In the genomic region with DNA sequence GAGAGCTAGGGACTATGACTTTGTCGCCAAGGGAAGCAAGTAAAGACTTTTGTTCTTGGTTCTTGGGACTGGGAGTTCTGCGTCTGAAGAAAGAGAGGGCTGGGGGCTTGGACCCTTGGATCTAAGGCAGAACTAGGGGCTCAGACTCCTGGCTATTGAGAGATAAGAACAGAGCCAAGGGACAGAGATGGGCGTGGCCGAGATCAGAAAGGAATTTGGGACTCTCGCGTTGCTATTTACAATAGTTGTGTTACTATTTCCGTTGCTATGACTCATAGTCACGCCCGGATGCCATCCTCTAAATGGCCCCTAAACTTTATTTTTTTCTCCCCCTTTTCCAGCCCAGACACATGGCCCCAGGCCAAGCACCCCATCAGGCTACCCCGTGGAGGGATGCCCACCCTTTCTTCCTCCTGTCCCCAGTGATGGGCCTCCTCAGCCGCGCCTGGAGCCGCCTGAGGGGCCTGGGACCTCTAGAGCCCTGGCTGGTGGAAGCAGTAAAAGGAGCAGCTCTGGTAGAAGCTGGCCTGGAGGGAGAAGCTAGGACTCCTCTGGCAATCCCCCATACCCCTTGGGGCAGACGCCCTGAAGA, we compare ENCODE assay signal across 1 cellular context.
TF ChIP-seq lines count a peak whose summit lies in the region.

No MANE protein-coding gene starts in this region.

TF ChIP-seq in K562, 482 proteins besides CTCF, POLR2A, EP300 and RAD21 (continues in another document):
- TF ChIP-seq SRF (CRISPR knock-in tag; IDR thresholded peaks at IDR 0.05) (no peak), ZNF133 (CRISPR knock-in tag; IDR thresholded peaks at IDR 0.05) (no peak), NFXL1 (CRISPR knock-in tag; IDR thresholded peaks at IDR 0.05) (no peak), SIN3A (IDR thresholded peaks at IDR 0.05; ENCODE audit: borderline replicate concordance in 2 of 2, control insufficient read depth in 1 of 2, low read depth in 2 of 2, low read length in 2 of 2) (no peak), ZNF197 (CRISPR knock-in tag; IDR thresholded peaks at IDR 0.05; ENCODE audit: low read depth) (no peak), EHMT2 (IDR thresholded peaks at IDR 0.05) (no peak), PML (IDR thresholded peaks at IDR 0.05; ENCODE audit: low read length) (no peak), MAFF (IDR thresholded peaks at IDR 0.05; ENCODE audit: low read length) (0 out of 2 replicates have a peak, but pooled peaks have one; percentile 4), GATAD2B (IDR thresholded peaks at IDR 0.05; ENCODE audit: borderline replicate concordance) (no peak; the same call in 1 of the 2 replicates), ATF1 (CRISPR knock-in tag; IDR thresholded peaks at IDR 0.05) (no peak), ATF1 (tag; IDR thresholded peaks at IDR 0.05) (no peak), SRSF7 (optimal IDR thresholded peaks at IDR 0.05; ENCODE audit: low read depth, low read length) (no peak), SNIP1 (IDR thresholded peaks at IDR 0.05; ENCODE audit: low read depth) (no peak), THRAP3 (IDR thresholded peaks at IDR 0.05; ENCODE audit: borderline replicate concordance) (no peak), ZKSCAN8 (CRISPR knock-in tag; IDR thresholded peaks at IDR 0.05) (0 out of 2 replicates have a peak, but pooled peaks have one; percentile 5), ZNF24 (IDR thresholded peaks at IDR 0.05) (no peak), NR2F6 (CRISPR knock-in tag; IDR thresholded peaks at IDR 0.05) (0 out of 2 replicates have a peak, but pooled peaks have one; percentile 9), EP400 (IDR thresholded peaks at IDR 0.05) (no peak), FOXK1 (CRISPR knock-in tag; IDR thresholded peaks at IDR 0.05; ENCODE audit: borderline replicate concordance) (no peak), PTBP1 (IDR thresholded peaks at IDR 0.05; ENCODE audit: low read depth, low read length) (no peak), POLR2G (IDR thresholded peaks at IDR 0.05; ENCODE audit: low read depth, low read length) (no peak), HDAC3 (IDR thresholded peaks at IDR 0.05; ENCODE audit: borderline replicate concordance, partially characterized antibody) (no peak), NFE2 (IDR thresholded peaks at IDR 0.05; ENCODE audit: low read depth) (no peak), TRIM24 (IDR thresholded peaks at IDR 0.05) (no peak), MIER1 (IDR thresholded peaks at IDR 0.05; ENCODE audit: low read depth) (0 out of 2 replicates have a peak, but pooled peaks have one; percentile 19), OTX1 (CRISPR knock-in tag; IDR thresholded peaks at IDR 0.05) (no peak), NEUROD1 (IDR thresholded peaks at IDR 0.05; ENCODE audit: borderline replicate concordance, low read depth, low read length, partially characterized antibody) (peak; percentile 67)
- TF ChIP-seq, protein P1, sequence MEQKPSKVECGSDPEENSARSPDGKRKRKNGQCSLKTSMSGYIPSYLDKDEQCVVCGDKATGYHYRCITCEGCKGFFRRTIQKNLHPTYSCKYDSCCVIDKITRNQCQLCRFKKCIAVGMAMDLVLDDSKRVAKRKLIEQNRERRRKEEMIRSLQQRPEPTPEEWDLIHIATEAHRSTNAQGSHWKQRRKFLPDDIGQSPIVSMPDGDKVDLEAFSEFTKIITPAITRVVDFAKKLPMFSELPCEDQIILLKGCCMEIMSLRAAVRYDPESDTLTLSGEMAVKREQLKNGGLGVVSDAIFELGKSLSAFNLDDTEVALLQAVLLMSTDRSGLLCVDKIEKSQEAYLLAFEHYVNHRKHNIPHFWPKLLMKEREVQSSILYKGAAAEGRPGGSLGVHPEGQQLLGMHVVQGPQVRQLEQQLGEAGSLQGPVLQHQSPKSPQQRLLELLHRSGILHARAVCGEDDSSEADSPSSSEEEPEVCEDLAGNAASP (IDR thresholded peaks at IDR 0.05): no peak
- TF ChIP-seq, protein P2, sequence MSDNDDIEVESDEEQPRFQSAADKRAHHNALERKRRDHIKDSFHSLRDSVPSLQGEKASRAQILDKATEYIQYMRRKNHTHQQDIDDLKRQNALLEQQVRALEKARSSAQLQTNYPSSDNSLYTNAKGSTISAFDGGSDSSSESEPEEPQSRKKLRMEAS (CRISPR knock-in tag; IDR thresholded peaks at IDR 0.05): no peak
- TF ChIP-seq, protein P3, sequence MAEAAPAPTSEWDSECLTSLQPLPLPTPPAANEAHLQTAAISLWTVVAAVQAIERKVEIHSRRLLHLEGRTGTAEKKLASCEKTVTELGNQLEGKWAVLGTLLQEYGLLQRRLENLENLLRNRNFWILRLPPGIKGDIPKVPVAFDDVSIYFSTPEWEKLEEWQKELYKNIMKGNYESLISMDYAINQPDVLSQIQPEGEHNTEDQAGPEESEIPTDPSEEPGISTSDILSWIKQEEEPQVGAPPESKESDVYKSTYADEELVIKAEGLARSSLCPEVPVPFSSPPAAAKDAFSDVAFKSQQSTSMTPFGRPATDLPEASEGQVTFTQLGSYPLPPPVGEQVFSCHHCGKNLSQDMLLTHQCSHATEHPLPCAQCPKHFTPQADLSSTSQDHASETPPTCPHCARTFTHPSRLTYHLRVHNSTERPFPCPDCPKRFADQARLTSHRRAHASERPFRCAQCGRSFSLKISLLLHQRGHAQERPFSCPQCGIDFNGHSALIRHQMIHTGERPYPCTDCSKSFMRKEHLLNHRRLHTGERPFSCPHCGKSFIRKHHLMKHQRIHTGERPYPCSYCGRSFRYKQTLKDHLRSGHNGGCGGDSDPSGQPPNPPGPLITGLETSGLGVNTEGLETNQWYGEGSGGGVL (CRISPR knock-in tag; IDR thresholded peaks at IDR 0.05): no peak
- TF ChIP-seq, protein P4, sequence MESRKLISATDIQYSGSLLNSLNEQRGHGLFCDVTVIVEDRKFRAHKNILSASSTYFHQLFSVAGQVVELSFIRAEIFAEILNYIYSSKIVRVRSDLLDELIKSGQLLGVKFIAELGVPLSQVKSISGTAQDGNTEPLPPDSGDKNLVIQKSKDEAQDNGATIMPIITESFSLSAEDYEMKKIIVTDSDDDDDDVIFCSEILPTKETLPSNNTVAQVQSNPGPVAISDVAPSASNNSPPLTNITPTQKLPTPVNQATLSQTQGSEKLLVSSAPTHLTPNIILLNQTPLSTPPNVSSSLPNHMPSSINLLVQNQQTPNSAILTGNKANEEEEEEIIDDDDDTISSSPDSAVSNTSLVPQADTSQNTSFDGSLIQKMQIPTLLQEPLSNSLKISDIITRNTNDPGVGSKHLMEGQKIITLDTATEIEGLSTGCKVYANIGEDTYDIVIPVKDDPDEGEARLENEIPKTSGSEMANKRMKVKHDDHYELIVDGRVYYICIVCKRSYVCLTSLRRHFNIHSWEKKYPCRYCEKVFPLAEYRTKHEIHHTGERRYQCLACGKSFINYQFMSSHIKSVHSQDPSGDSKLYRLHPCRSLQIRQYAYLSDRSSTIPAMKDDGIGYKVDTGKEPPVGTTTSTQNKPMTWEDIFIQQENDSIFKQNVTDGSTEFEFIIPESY (CRISPR knock-in tag; IDR thresholded peaks at IDR 0.05): no peak
- TF ChIP-seq, protein P5, sequence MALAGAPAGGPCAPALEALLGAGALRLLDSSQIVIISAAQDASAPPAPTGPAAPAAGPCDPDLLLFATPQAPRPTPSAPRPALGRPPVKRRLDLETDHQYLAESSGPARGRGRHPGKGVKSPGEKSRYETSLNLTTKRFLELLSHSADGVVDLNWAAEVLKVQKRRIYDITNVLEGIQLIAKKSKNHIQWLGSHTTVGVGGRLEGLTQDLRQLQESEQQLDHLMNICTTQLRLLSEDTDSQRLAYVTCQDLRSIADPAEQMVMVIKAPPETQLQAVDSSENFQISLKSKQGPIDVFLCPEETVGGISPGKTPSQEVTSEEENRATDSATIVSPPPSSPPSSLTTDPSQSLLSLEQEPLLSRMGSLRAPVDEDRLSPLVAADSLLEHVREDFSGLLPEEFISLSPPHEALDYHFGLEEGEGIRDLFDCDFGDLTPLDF (CRISPR knock-in tag; IDR thresholded peaks at IDR 0.05): no peak
- TF ChIP-seq, protein P6, sequence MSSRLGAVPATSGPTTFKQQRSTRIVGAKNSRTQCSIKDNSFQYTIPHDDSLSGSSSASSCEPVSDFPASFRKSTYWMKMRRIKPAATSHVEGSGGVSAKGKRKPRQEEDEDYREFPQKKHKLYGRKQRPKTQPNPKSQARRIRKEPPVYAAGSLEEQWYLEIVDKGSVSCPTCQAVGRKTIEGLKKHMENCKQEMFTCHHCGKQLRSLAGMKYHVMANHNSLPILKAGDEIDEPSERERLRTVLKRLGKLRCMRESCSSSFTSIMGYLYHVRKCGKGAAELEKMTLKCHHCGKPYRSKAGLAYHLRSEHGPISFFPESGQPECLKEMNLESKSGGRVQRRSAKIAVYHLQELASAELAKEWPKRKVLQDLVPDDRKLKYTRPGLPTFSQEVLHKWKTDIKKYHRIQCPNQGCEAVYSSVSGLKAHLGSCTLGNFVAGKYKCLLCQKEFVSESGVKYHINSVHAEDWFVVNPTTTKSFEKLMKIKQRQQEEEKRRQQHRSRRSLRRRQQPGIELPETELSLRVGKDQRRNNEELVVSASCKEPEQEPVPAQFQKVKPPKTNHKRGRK (tag; IDR thresholded peaks at IDR 0.05): no peak
- TF ChIP-seq, protein P7, sequence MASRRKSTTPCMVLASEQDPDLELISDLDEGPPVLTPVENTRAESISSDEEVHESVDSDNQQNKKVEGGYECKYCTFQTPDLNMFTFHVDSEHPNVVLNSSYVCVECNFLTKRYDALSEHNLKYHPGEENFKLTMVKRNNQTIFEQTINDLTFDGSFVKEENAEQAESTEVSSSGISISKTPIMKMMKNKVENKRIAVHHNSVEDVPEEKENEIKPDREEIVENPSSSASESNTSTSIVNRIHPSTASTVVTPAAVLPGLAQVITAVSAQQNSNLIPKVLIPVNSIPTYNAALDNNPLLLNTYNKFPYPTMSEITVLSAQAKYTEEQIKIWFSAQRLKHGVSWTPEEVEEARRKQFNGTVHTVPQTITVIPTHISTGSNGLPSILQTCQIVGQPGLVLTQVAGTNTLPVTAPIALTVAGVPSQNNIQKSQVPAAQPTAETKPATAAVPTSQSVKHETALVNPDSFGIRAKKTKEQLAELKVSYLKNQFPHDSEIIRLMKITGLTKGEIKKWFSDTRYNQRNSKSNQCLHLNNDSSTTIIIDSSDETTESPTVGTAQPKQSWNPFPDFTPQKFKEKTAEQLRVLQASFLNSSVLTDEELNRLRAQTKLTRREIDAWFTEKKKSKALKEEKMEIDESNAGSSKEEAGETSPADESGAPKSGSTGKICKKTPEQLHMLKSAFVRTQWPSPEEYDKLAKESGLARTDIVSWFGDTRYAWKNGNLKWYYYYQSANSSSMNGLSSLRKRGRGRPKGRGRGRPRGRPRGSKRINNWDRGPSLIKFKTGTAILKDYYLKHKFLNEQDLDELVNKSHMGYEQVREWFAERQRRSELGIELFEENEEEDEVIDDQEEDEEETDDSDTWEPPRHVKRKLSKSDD (conservative IDR thresholded peaks at IDR 0.05; ENCODE audit: low read length): no peak
- TF ChIP-seq, protein P8, sequence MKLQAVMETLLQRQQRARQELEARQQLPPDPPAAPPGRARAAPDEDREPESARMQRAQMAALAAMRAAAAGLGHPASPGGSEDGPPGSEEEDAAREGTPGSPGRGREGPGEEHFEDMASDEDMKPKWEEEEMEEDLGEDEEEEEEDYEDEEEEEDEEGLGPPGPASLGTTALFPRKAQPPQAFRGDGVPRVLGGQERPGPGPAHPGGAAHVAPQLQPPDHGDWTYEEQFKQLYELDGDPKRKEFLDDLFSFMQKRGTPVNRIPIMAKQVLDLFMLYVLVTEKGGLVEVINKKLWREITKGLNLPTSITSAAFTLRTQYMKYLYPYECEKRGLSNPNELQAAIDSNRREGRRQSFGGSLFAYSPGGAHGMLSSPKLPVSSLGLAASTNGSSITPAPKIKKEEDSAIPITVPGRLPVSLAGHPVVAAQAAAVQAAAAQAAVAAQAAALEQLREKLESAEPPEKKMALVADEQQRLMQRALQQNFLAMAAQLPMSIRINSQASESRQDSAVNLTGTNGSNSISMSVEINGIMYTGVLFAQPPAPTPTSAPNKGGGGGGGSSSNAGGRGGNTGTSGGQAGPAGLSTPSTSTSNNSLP (IDR thresholded peaks at IDR 0.05; ENCODE audit: borderline replicate concordance, low read depth, low read length): peak; percentile 64; the same call in 1 of the 2 replicates
- TF ChIP-seq, protein P9, sequence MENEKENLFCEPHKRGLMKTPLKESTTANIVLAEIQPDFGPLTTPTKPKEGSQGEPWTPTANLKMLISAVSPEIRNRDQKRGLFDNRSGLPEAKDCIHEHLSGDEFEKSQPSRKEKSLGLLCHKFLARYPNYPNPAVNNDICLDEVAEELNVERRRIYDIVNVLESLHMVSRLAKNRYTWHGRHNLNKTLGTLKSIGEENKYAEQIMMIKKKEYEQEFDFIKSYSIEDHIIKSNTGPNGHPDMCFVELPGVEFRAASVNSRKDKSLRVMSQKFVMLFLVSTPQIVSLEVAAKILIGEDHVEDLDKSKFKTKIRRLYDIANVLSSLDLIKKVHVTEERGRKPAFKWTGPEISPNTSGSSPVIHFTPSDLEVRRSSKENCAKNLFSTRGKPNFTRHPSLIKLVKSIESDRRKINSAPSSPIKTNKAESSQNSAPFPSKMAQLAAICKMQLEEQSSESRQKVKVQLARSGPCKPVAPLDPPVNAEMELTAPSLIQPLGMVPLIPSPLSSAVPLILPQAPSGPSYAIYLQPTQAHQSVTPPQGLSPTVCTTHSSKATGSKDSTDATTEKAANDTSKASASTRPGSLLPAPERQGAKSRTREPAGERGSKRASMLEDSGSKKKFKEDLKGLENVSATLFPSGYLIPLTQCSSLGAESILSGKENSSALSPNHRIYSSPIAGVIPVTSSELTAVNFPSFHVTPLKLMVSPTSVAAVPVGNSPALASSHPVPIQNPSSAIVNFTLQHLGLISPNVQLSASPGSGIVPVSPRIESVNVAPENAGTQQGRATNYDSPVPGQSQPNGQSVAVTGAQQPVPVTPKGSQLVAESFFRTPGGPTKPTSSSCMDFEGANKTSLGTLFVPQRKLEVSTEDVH (IDR thresholded peaks at IDR 0.05; ENCODE audit: low read depth, partially characterized antibody): no peak
- TF ChIP-seq, protein P10, sequence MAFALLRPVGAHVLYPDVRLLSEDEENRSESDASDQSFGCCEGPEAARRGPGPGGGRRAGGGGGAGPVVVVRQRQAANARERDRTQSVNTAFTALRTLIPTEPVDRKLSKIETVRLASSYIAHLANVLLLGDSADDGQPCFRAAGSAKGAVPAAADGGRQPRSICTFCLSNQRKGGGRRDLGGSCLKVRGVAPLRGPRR (CRISPR knock-in tag; IDR thresholded peaks at IDR 0.05): no peak
- TF ChIP-seq, protein P11, sequence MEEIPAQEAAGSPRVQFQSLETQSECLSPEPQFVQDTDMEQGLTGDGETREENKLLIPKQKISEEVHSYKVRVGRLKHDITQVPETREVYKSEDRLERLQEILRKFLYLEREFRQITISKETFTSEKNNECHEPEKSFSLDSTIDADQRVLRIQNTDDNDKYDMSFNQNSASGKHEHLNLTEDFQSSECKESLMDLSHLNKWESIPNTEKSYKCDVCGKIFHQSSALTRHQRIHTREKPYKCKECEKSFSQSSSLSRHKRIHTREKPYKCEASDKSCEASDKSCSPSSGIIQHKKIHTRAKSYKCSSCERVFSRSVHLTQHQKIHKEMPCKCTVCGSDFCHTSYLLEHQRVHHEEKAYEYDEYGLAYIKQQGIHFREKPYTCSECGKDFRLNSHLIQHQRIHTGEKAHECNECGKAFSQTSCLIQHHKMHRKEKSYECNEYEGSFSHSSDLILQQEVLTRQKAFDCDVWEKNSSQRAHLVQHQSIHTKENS (CRISPR knock-in tag; IDR thresholded peaks at IDR 0.05): no peak
